ENCODE assay signal across 9 cellular contexts in the genomic region with DNA sequence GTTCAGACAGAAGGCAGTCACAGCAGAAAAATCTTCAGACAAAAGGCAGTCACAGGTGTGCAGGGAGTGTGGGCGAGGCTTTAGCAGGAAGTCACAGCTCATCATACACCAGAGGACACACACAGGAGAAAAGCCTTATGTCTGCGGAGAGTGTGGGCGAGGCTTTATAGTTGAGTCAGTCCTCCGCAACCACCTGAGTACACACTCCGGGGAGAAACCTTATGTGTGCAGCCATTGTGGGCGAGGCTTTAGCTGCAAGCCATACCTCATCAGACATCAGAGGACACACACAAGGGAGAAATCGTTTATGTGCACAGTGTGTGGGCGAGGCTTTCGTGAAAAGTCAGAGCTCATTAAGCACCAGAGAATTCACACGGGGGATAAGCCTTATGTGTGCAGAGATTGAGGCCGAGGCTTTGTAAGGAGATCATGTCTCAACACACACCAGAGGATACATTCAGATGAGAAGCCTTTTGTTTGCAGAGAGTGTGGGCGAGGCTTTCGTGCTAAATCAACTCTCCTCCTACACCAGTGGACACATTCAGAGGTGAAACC. TPM values are rescaled to one million over a fixed set of nuclear protein-coding genes. Genes with fewer than 3 reads are reported as not detected.
DNase-seq lines count a peak whose midpoint lies in the region; ATAC-seq and TF ChIP-seq lines count a peak whose summit lies in the region.
"Had no signal": no experiment of that assay in that cellular context is flagged by ENCODE, and none has a peak within 500 bp of the region (broad histone marks: within the 10 kb centered on the region; RNA-seq: fewer than 3 reads in every experiment).

No MANE protein-coding gene starts in this region.

- peak overlapping the region; percentile 40 for H3K4me3 ChIP-seq in naive thymus-derived CD4-positive, alpha-beta T cell (ENCODE audit: low read length)
- H3K4me3 ChIP-seq: BLaER1 had no signal

- H3K9me3 Mint-ChIP-seq in naive thymus-derived CD4-positive, alpha-beta T cell, result no peaks in the 10 kb centered on the region

- peaks cover 14 to 26% of the 10 kb centered on the region in 2 donors for H3K4me1 ChIP-seq in naive thymus-derived CD4-positive, alpha-beta T cell (ENCODE audit: control insufficient read depth in 2 of 2, insufficient read depth in 2 of 2, low read length in 2 of 2)

- peak overlapping the region; percentile 89 to 99 (median 93) for H3K27ac Mint-ChIP-seq in naive thymus-derived CD4-positive, alpha-beta T cell

- DNase-seq in NCI-H510A treated with DMSO at 0.1 percent for 48 hours (lab: John Stamatoyannopoulos, UW) (peak; percentile 64), OCI-M2 (lab: John Stamatoyannopoulos, UW; ENCODE audit: unreplicated experiment) (no peak), epidermal melanocyte (ENCODE audit: insufficient read length, low spot score) (no peak)
- peak; percentile 72 for DNase-seq in activated T-helper 9 cell treated with anti-CD3 and anti-CD28 coated beads, Interleukin-2, amount 50 U/mL, for 16 hours (ENCODE audit: low read depth)
- peak; percentile 25 to 92 (median 80) for DNase-seq in naive thymus-derived CD4-positive, alpha-beta T cell
- DNase-seq in stimulated activated naive CD4-positive, alpha-beta T cell (lab: John Stamatoyannopoulos, UW), result peak; percentile 65 to 82 (median 75)

- H3K27me3 Mint-ChIP-seq in naive thymus-derived CD4-positive, alpha-beta T cell, result no peaks in the 10 kb centered on the region

- CTCF ChIA-PET in naive thymus-derived CD4-positive, alpha-beta T cell (lab: Charles Lee), result interaction anchor here (0.6 to 3.6 kb wide), 6 partner anchors 10 to 289 kb away, joined by 3 to 10 read pairs (median 4); no protein-coding TSS in a partner anchor

- intact Hi-C loops in naive thymus-derived CD4-positive, alpha-beta T cell (cut with micrococcal nuclease), result loop anchor here (1.0 to 2.0 kb wide), 6 partner anchors 27 to 288 kb away; partner anchors contain the start of genes ZNF589 (in 2 of the 2), CDC25A (in 1 of the 2), NME6 (in 1 of the 2) and PFKFB4 (in 1 of the 2)

- H3K9me3 ChIP-seq in naive thymus-derived CD4-positive, alpha-beta T cell (ENCODE audit: control insufficient read depth in 2 of 3, low read length in 3 of 3), result no peaks in the 10 kb centered on the region

- ATAC-seq in naive thymus-derived CD4-positive, alpha-beta T cell, result peak; percentile 97
- no peak for ATAC-seq in GM19351 (IDR thresholded peaks at IDR 0.05; ENCODE audit: unreplicated experiment)

- peaks cover 4 to 30% (median 5%) of the 10 kb centered on the region in 5 donors for H3K36me3 Mint-ChIP-seq in naive thymus-derived CD4-positive, alpha-beta T cell

- POLR2A ChIA-PET in naive thymus-derived CD4-positive, alpha-beta T cell (lab: Charles Lee), result interaction anchor here (0.5 to 4.1 kb wide), 11 partner anchors 9 to 1673 kb away, joined by 3 to 32 read pairs (median 4); partner anchors contain the start of genes CCDC51 and ZNF589

- peaks cover 17 to 39% (median 37%) of the 10 kb centered on the region in 7 donors for H3K4me1 Mint-ChIP-seq in naive thymus-derived CD4-positive, alpha-beta T cell

- H3K4me3 Mint-ChIP-seq in naive thymus-derived CD4-positive, alpha-beta T cell, result peak overlapping the region; percentile 74 to 93 (median 82)

- no peaks in the 10 kb centered on the region for H3K27me3 ChIP-seq in naive thymus-derived CD4-positive, alpha-beta T cell (ENCODE audit: control insufficient read depth in 2 of 2, insufficient read depth in 2 of 2, low read length in 2 of 2)
- H3K27me3 ChIP-seq: BLaER1 had no signal

- H3K36me3 ChIP-seq in naive thymus-derived CD4-positive, alpha-beta T cell (ENCODE audit: control insufficient read depth in 2 of 3, insufficient read depth in 3 of 3, low read length in 3 of 3), result peaks cover 0 to 17% (median 3%) of the 10 kb centered on the region in 3 experiments

- no peak for TF ChIP-seq CTCF in 22Rv1 (IDR thresholded peaks at IDR 0.05)

- 0 out of 2 replicates have a peak overlapping the region, but pooled peaks have one; percentile 17 for H3K27ac ChIP-seq in 22Rv1
- peak overlapping the region; percentile 71 for H3K27ac ChIP-seq in naive thymus-derived CD4-positive, alpha-beta T cell (ENCODE audit: low read depth, low read length)
- H3K27ac ChIP-seq: BLaER1 had no signal

RNA-seq across cellular contexts. Expression of gene ZNF589, which starts 27.6 kb away (rescaled TPM):
- total RNA-seq in naive thymus-derived CD4-positive, alpha-beta T cell, result 10 to 100 TPM; 37.7 to 64.0 (median 40.2) TPM
- 1 to 10 TPM; 5.1 to 9.2 TPM for polyA plus RNA-seq in naive thymus-derived CD4-positive, alpha-beta T cell

RNA-seq across cellular contexts. Expression of gene NME6, which starts 32.7 kb away (rescaled TPM):
- total RNA-seq in naive thymus-derived CD4-positive, alpha-beta T cell, result 10 to 100 TPM; 10.8 to 35.9 (median 34.9) TPM
- 10 to 100 TPM; 48.6 to 65.5 TPM for polyA plus RNA-seq in naive thymus-derived CD4-positive, alpha-beta T cell

RNA-seq across cellular contexts. Expression of gene CAMP, which starts 45.2 kb away (rescaled TPM):
- total RNA-seq in naive thymus-derived CD4-positive, alpha-beta T cell, result under 1 TPM in 1 of 5 experiments, not detected in 4; 0.54 TPM
- not detected for polyA plus RNA-seq in naive thymus-derived CD4-positive, alpha-beta T cell

Comparison
In these comparisons a context has a peak if more than half of its experiments do, and no peak if none do; other contexts are left out.
1. DNase-seq: peak in NCI-H510A treated with DMSO at 0.1 percent for 48 hours (single experiment), activated T-helper 9 cell treated with anti-CD3 and anti-CD28 coated beads, Interleukin-2, amount 50 U/mL, for 16 hours (single experiment), naive thymus-derived CD4-positive, alpha-beta T cell (9 of 9) and stimulated activated naive CD4-positive, alpha-beta T cell (6 of 6); none in OCI-M2 (single experiment) and epidermal melanocyte (single experiment).